1 cellular context compared by ENCODE assay signal in genomic region chr18:58431215-58431614, GRCh38.
TF ChIP-seq lines count a peak whose summit lies in the region.

No MANE protein-coding gene starts in this region.

TF ChIP-seq in HepG2, 621 proteins besides CTCF, POLR2A, EP300 and RAD21 (continued from another document and continues in another):
- peak; percentile 21; the same call in 1 of the 2 replicates for TF ChIP-seq THAP9 (CRISPR knock-in tag; IDR thresholded peaks at IDR 0.05; ENCODE audit: borderline replicate concordance)
- no peak for TF ChIP-seq NCOA5 (CRISPR knock-in tag; IDR thresholded peaks at IDR 0.05)
- no peak for TF ChIP-seq ZBTB4 (CRISPR knock-in tag; IDR thresholded peaks at IDR 0.05; ENCODE audit: borderline replicate concordance)
- TF ChIP-seq ZHX2 (IDR thresholded peaks at IDR 0.05; ENCODE audit: low read depth): no peak
- TF ChIP-seq ZHX2 (CRISPR knock-in tag; IDR thresholded peaks at IDR 0.05; ENCODE audit: borderline replicate concordance): no peak
- TF ChIP-seq ZNF160 (CRISPR knock-in tag; IDR thresholded peaks at IDR 0.05): no peak
- no peak for TF ChIP-seq SUZ12 (IDR thresholded peaks at IDR 0.05; ENCODE audit: low read depth, low read length)
- TF ChIP-seq ZIK1 (CRISPR knock-in tag; IDR thresholded peaks at IDR 0.05; ENCODE audit: borderline replicate concordance, low read depth): no peak
- no peak for TF ChIP-seq AHR (CRISPR knock-in tag; IDR thresholded peaks at IDR 0.05)
- TF ChIP-seq ZNF331 (CRISPR knock-in tag; IDR thresholded peaks at IDR 0.05): no peak
- no peak for TF ChIP-seq ZNF646 (CRISPR knock-in tag; IDR thresholded peaks at IDR 0.05)
- no peak for TF ChIP-seq ZNF614 (CRISPR knock-in tag; IDR thresholded peaks at IDR 0.05; ENCODE audit: borderline replicate concordance)
- TF ChIP-seq PLSCR1 (CRISPR knock-in tag; IDR thresholded peaks at IDR 0.05; ENCODE audit: borderline replicate concordance): no peak
- no peak for TF ChIP-seq KAT8 (CRISPR knock-in tag; IDR thresholded peaks at IDR 0.05)
- TF ChIP-seq HNF1B (CRISPR knock-in tag; IDR thresholded peaks at IDR 0.05): no peak
- TF ChIP-seq ZNF687 (CRISPR knock-in tag; IDR thresholded peaks at IDR 0.05): peak; percentile 61
- peak; percentile 14; the same call in 1 of the 2 replicates for TF ChIP-seq SMC3 (IDR thresholded peaks at IDR 0.05; ENCODE audit: low read length)
- no peak for TF ChIP-seq FUBP1 (CRISPR knock-in tag; IDR thresholded peaks at IDR 0.05; ENCODE audit: borderline replicate concordance)
